ENCODE assay signal across 8 cellular contexts in genomic region chr11:87352759-87353707, GRCh38.
DNase-seq lines count a peak whose midpoint lies in the region; ATAC-seq and TF ChIP-seq lines count a peak whose summit lies in the region.

No MANE protein-coding gene starts in this region.

- in situ Hi-C loops in GM23248 (cut with MboI): loop anchor here (5.0 kb wide), 1 partner anchor 69 kb away; no protein-coding TSS in a partner anchor

- WGBS in GM23248 (ENCODE audit: low coverage in 1 of 2, low lambda C conversion rate in 2 of 2, missing lambda C conversion rate in 2 of 2), 2 experiments: 19 to 29% methylated on average over 17 to 26 of the region's 26 CpGs
- WGBS in trophoblast cell (ENCODE audit: extremely low coverage, insufficient coverage, insufficient read length): no CpG with 5 or more reads among the region's 26 CpGs
- WGBS in upper lobe of left lung, 2 donors: 21 to 50% methylated on average over 11 to 22 of the region's 26 CpGs

- TF ChIP-seq POLR2A in upper lobe of left lung (IDR thresholded peaks at IDR 0.05): no peak

- H3K4me1 ChIP-seq in GM23248 (ENCODE audit: insufficient read depth) (peaks cover 8% of the 10 kb centered on the region; the same call in 1 of the 2 replicates), Karpas-422 (ENCODE audit: low read length) (peaks cover 93% of the 10 kb centered on the region), trophoblast cell (ENCODE audit: control insufficient read depth in 1 of 2, insufficient read depth in 2 of 2, low read length in 2 of 2) (peaks cover 3 to 4% of the 10 kb centered on the region in 2 experiments), upper lobe of left lung (peaks cover 0 to 14% (median 8%) of the 10 kb centered on the region in 4 donors)

- H3K27ac ChIP-seq in GM23248 (0 out of 2 replicates have a peak overlapping the region, but pooled peaks have one; percentile 26), Karpas-422 (ENCODE audit: low read length) (peak overlapping the region; percentile 89), trophoblast cell (ENCODE audit: low read depth, low read length) (no peak overlapping the region), upper lobe of left lung (no peak overlapping the region)

- H3K9me3 ChIP-seq in GM23248 (ENCODE audit: low read depth) (no peaks in the 10 kb centered on the region), Karpas-422 (ENCODE audit: low read length) (no peaks in the 10 kb centered on the region), trophoblast cell (ENCODE audit: insufficient read depth, low read depth, low read length) (no peaks in the 10 kb centered on the region), upper lobe of left lung (no peaks in the 10 kb centered on the region)

- no peak overlapping the region for H2AK5ac ChIP-seq in trophoblast cell (ENCODE audit: low read length)

- H3K9me2 ChIP-seq in GM23248 (ENCODE audit: insufficient read depth): no peaks in the 10 kb centered on the region
- no peaks in the 10 kb centered on the region for H3K9me2 ChIP-seq in Karpas-422 (replicated peaks; ENCODE audit: insufficient read depth, low read length)

- H2AFZ ChIP-seq in GM23248 (peak overlapping the region; percentile 71), Karpas-422 (ENCODE audit: low read length) (peak overlapping the region; percentile 55; the same call in 1 of the 2 replicates), trophoblast cell (ENCODE audit: insufficient read depth, low read length, poor library complexity) (peak overlapping the region; percentile 14)

- H3K27me3 ChIP-seq in GM23248 (replicated peaks; ENCODE audit: insufficient read depth): no peaks in the 10 kb centered on the region
- no peaks in the 10 kb centered on the region for H3K27me3 ChIP-seq in Karpas-422 (ENCODE audit: low read length)
- H3K27me3 ChIP-seq in trophoblast cell (ENCODE audit: insufficient read depth, low read length): no peaks in the 10 kb centered on the region
- no peaks in the 10 kb centered on the region for H3K27me3 ChIP-seq in upper lobe of left lung

- H3K18ac ChIP-seq in trophoblast cell (ENCODE audit: low read length): no peak overlapping the region

- DNase-seq in GDM1 (lab: John Stamatoyannopoulos, UW): peak; percentile 70
- DNase-seq in GM23248: peak; percentile 91
- DNase-seq in Karpas-422: peak; percentile 100
- DNase-seq in SHP77 treated with DMSO at 0.1 percent for 48 hours (lab: John Stamatoyannopoulos, UW): peak; percentile 49
- DNase-seq in activated gamma-delta T cell (lab: John Stamatoyannopoulos, UW): peak; percentile 32
- DNase-seq in germinal center (ENCODE audit: low spot score): peak; percentile 85
- DNase-seq in trophoblast cell: peak; percentile 62 to 89
- DNase-seq in upper lobe of left lung: peak; percentile 77 to 86

- H3K4me3 ChIP-seq in GM23248 (peak overlapping the region; percentile 61), Karpas-422 (ENCODE audit: low read length) (peak overlapping the region; percentile 7; the same call in 1 of the 2 replicates), trophoblast cell (ENCODE audit: low read depth, low read length) (no peak overlapping the region), upper lobe of left lung (no peak overlapping the region)

- H4K8ac ChIP-seq in trophoblast cell (ENCODE audit: low read depth, low read length): no peak overlapping the region

- H3K23ac ChIP-seq in trophoblast cell (ENCODE audit: low read length): no peak overlapping the region

- no peak overlapping the region for H2BK120ac ChIP-seq in trophoblast cell (ENCODE audit: insufficient read depth, low read length, poor library complexity)

- H3F3A ChIP-seq in GM23248 (ENCODE audit: insufficient read depth): no peaks in the 10 kb centered on the region

- TF ChIP-seq EP300 in upper lobe of left lung (IDR thresholded peaks at IDR 0.05): no peak

- H4K20me1 ChIP-seq in GM23248 (ENCODE audit: insufficient read depth) (no peaks in the 10 kb centered on the region), Karpas-422 (ENCODE audit: insufficient read depth, low read depth, low read length) (no peaks in the 10 kb centered on the region)

- H3K4me2 ChIP-seq in GM23248 (ENCODE audit: unreplicated experiment) (peak overlapping the region; percentile 68), Karpas-422 (ENCODE audit: low read depth, low read length, poor library complexity, severe bottlenecking) (peak overlapping the region; percentile 48), trophoblast cell (ENCODE audit: low read length) (no peak overlapping the region)

- H3K36me3 ChIP-seq in GM23248 (ENCODE audit: low read depth): no peaks in the 10 kb centered on the region
- no peaks in the 10 kb centered on the region for H3K36me3 ChIP-seq in Karpas-422 (ENCODE audit: insufficient read depth, low read length)
- H3K36me3 ChIP-seq in trophoblast cell (ENCODE audit: control insufficient read depth in 1 of 2, insufficient read depth in 2 of 2, low read length in 2 of 2): no peaks in the 10 kb centered on the region
- no peaks in the 10 kb centered on the region for H3K36me3 ChIP-seq in upper lobe of left lung

- H2BK5ac ChIP-seq in trophoblast cell (ENCODE audit: low read depth, low read length, poor library complexity): no peak overlapping the region

- no peak overlapping the region for H3K4ac ChIP-seq in trophoblast cell (ENCODE audit: low read depth, low read length)

- peak; percentile 89 to 97 for ATAC-seq in upper lobe of left lung (ENCODE audit: low FRiP score in 2 of 2)

- H3K14ac ChIP-seq in trophoblast cell (ENCODE audit: low read length): no peak overlapping the region

- H4K91ac ChIP-seq in trophoblast cell (ENCODE audit: low read depth, low read length): peak overlapping the region; percentile 9

- H3K9ac ChIP-seq in GM23248: no peak overlapping the region; the same call in 1 of the 2 replicates
- peak overlapping the region; percentile 40 for H3K9ac ChIP-seq in Karpas-422 (ENCODE audit: low read length)
- no peak overlapping the region for H3K9ac ChIP-seq in trophoblast cell (ENCODE audit: low read length)

- H3K79me2 ChIP-seq in GM23248 (ENCODE audit: insufficient read depth): no peaks in the 10 kb centered on the region
- H3K79me2 ChIP-seq in Karpas-422 (ENCODE audit: low read length): no peaks in the 10 kb centered on the region
- no peaks in the 10 kb centered on the region for H3K79me2 ChIP-seq in trophoblast cell (ENCODE audit: control insufficient read depth, insufficient read depth, low read length, poor library complexity)

- no peak overlapping the region for H4K12ac ChIP-seq in trophoblast cell (ENCODE audit: low read depth, low read length)

- no peaks in the 10 kb centered on the region for H3K79me1 ChIP-seq in trophoblast cell (ENCODE audit: low read length)

- H2BK12ac ChIP-seq in trophoblast cell (ENCODE audit: low read length): no peak overlapping the region

- TF ChIP-seq CTCF in upper lobe of left lung (IDR thresholded peaks at IDR 0.05): peak; percentile 97 to 100 (median 99)

Comparison
In these comparisons a context has a peak if more than half of its experiments do, and no peak if none do; other contexts are left out.
1. DNase-seq: peak in every context shown above with its lines; median percentile 100 in Karpas-422; 91 in GM23248; 85 in germinal center; 82 in upper lobe of left lung; 76 in trophoblast cell; 70 in GDM1; 49 in SHP77 treated with DMSO at 0.1 percent for 48 hours; 32 in activated gamma-delta T cell.
2. H2AFZ ChIP-seq: peak in every context shown above with its lines; median percentile 71 in GM23248; 55 in Karpas-422; 14 in trophoblast cell.
3. H3K27ac ChIP-seq: peak in GM23248 (single experiment) and Karpas-422 (single experiment); none in trophoblast cell (single experiment) and upper lobe of left lung (0 of 4).
4. H3K4me3 ChIP-seq: peak in GM23248 (single experiment) and Karpas-422 (single experiment); none in trophoblast cell (single experiment) and upper lobe of left lung (0 of 4).